ENCODE assay signal across 26 cellular contexts in genomic region chr3:27715863-27716262, GRCh38. TPM values are rescaled to one million over a fixed set of nuclear protein-coding genes. Genes with fewer than 3 reads are reported as not detected.
DNase-seq lines count a peak whose midpoint lies in the region; ATAC-seq, FAIRE-seq and TF ChIP-seq lines count a peak whose summit lies in the region.
"Had no signal": no experiment of that assay in that cellular context is flagged by ENCODE, and none has a peak within 500 bp of the region (broad histone marks: within the 10 kb centered on the region; RNA-seq: fewer than 3 reads in every experiment).

No MANE protein-coding gene starts in this region.

- ATAC-seq in A549 (no peak), GM18870 (IDR thresholded peaks at IDR 0.05; ENCODE audit: unreplicated experiment) (no peak), right lobe of liver (no peak), GM19023 (IDR thresholded peaks at IDR 0.05; ENCODE audit: unreplicated experiment) (no peak)
- no peak for ATAC-seq in activated CD8-positive, alpha-beta T cell treated with anti-CD3 and anti-CD28 coated beads for 36 hours
- ATAC-seq: gastrocnemius medialis, right cardiac atrium had no signal

- no peak overlapping the region for H3K9ac ChIP-seq in iPS-20b (ENCODE audit: low read depth, low read length)
- H3K9ac ChIP-seq: parathyroid adenoma had no signal

- 0 out of 3 replicates have a peak overlapping the region, but pooled peaks have one; percentile 63 for H3K4me2 ChIP-seq in A549

- TF ChIP-seq CTCF in A549 (IDR thresholded peaks at IDR 0.05) (no peak), right lobe of liver (IDR thresholded peaks at IDR 0.05) (no peak)
- TF ChIP-seq CTCF in activated CD8-positive, alpha-beta T cell treated with anti-CD3 and anti-CD28 coated beads for 36 hours (IDR thresholded peaks at IDR 0.05), result no peak

- POLR2A ChIA-PET in A549 (lab: Yijun Ruan, JAX), result no interaction called here
- POLR2A ChIA-PET in activated CD8-positive, alpha-beta T cell treated with anti-CD3 and anti-CD28 coated beads for 36 hours (lab: Charles Lee), result interaction anchor here (1.7 kb wide), 1 partner anchor 9 kb away, joined by 3 read pairs; no protein-coding TSS in a partner anchor

- peak overlapping the region; percentile 91 for H3K4me3 Mint-ChIP-seq in activated CD8-positive, alpha-beta T cell treated with anti-CD3 and anti-CD28 coated beads for 36 hours
- H3K4me3 Mint-ChIP-seq: T-helper 1 cell treated with Interleukin-12 subunit alpha and Interleukin-12 subunit beta and Interleukin-4 antibody, amounts not matched to agents 30 μg/mL and 1 μg/mL, for 36 hours had no signal

- peaks cover 24% of the 10 kb centered on the region for H3K4me1 Mint-ChIP-seq in activated CD8-positive, alpha-beta T cell treated with anti-CD3 and anti-CD28 coated beads for 36 hours (ENCODE audit: low read depth)

- no peak for FAIRE-seq in A549 (lab: Jason Lieb, UNC)
- FAIRE-seq: bronchial epithelial cell, islet of Langerhans had no signal

- no peak for TF ChIP-seq EP300 in A549 (IDR thresholded peaks at IDR 0.05)

- no peak for TF ChIP-seq POLR2A in A549 (IDR thresholded peaks at IDR 0.05; ENCODE audit: low read length)
- TF ChIP-seq POLR2A in right lobe of liver (IDR thresholded peaks at IDR 0.05), result no peak

- H3K27ac ChIP-seq in A549 (no peak overlapping the region; a peak in 1 of 6 replicates), iPS-20b (ENCODE audit: low read length) (no peak overlapping the region), right lobe of liver (no peak overlapping the region)
- H3K27ac ChIP-seq: C4-2B, coronary artery, esophagus muscularis mucosa, gastrocnemius medialis, parathyroid adenoma, tibial nerve had no signal

- intact Hi-C loops in activated CD8-positive, alpha-beta T cell treated with anti-CD3 and anti-CD28 coated beads for 36 hours (cut with micrococcal nuclease), result no loop called here
- intact Hi-C loops in right lobe of liver (cut with DNase I), result loop anchor here in 1 of 2 donors (10.0 kb wide), 1 partner anchor 609 kb away; no protein-coding TSS in a partner anchor

- TF ChIP-seq RAD21 in A549 (conservative IDR thresholded peaks at IDR 0.05 in 1 of 2, IDR thresholded peaks at IDR 0.05 in 1 of 2), result no peak

- in situ Hi-C loops in G401 (cut with HindIII; ENCODE audit: low sequenced_read_pairs), result no loop called here

- no peaks in the 10 kb centered on the region for H3K9me3 Mint-ChIP-seq in activated CD8-positive, alpha-beta T cell treated with anti-CD3 and anti-CD28 coated beads for 36 hours
- H3K9me3 Mint-ChIP-seq: T-helper 1 cell treated with Interleukin-12 subunit alpha and Interleukin-12 subunit beta and Interleukin-4 antibody, amounts not matched to agents 30 μg/mL and 1 μg/mL, for 36 hours had no signal

- CTCF ChIA-PET in A549 (lab: Yijun Ruan, JAX), result interaction anchor here (0.8 kb wide), 1 partner anchor 11 kb away, joined by 5 read pairs; no protein-coding TSS in a partner anchor
- CTCF ChIA-PET in activated CD8-positive, alpha-beta T cell treated with anti-CD3 and anti-CD28 coated beads for 36 hours (lab: Charles Lee), result interaction anchor here (0.7 to 8.4 kb wide), 6 partner anchors 9 to 623 kb away, joined by 3 to 72 read pairs (median 4); no protein-coding TSS in a partner anchor

- H3K27me3 Mint-ChIP-seq in activated CD8-positive, alpha-beta T cell treated with anti-CD3 and anti-CD28 coated beads for 36 hours, result peaks cover 25% of the 10 kb centered on the region

- DNase-seq in A549 (ENCODE audit: low read depth in 1 of 2, low spot score in 1 of 2) (no peak), G401 (ENCODE audit: low spot score) (peak; percentile 7), NCI-H748 treated with DMSO at 0.1 percent for 48 hours (lab: John Stamatoyannopoulos, UW) (no peak), right lobe of liver (no peak)
- no peak for DNase-seq in activated CD8-positive, alpha-beta T cell treated with anti-CD3 and anti-CD28 coated beads for 36 hours
- DNase-seq: activated CD4-positive, alpha-beta T cell treated with anti-CD3 and anti-CD28 coated beads for 4 hours; activated gamma-delta T cell treated with Interleukin-2 at 50 U/mL for 16 hours; amniotic stem cell; gastrocnemius medialis; hypothalamus; MV-4-11; NCI-H510A treated with DMSO at 0.1 percent for 48 hours had no signal

- H3K4me3 ChIP-seq in A549 (no peak overlapping the region), iPS-20b (ENCODE audit: low read length) (0 out of 2 replicates have a peak overlapping the region, but pooled peaks have one; percentile 7), right lobe of liver (no peak overlapping the region)
- H3K4me3 ChIP-seq: gastrocnemius medialis had no signal

- H3K36me3 ChIP-seq in iPS-20b (ENCODE audit: insufficient read depth, low read depth, low read length), result no peaks in the 10 kb centered on the region
- no peaks in the 10 kb centered on the region for H3K36me3 ChIP-seq in right lobe of liver
- H3K36me3 ChIP-seq: esophagus muscularis mucosa, gastrocnemius medialis, tibial nerve had no signal

- no peaks in the 10 kb centered on the region for H3K9me3 ChIP-seq in A549
- no peaks in the 10 kb centered on the region; the same call in 1 of the 2 replicates for H3K9me3 ChIP-seq in iPS-20b (ENCODE audit: insufficient read depth, low read depth, low read length)
- H3K9me3 ChIP-seq in right lobe of liver, result no peaks in the 10 kb centered on the region
- H3K9me3 ChIP-seq: esophagus muscularis mucosa, gastrocnemius medialis, tibial nerve had no signal

- peaks cover 14% of the 10 kb centered on the region; the same call in 2 of the 3 replicates for H3K4me1 ChIP-seq in A549
- H3K4me1 ChIP-seq in iPS-20b (ENCODE audit: insufficient read depth, low read length), result peaks cover 40% of the 10 kb centered on the region
- peaks cover 0 to 29% (median 1%) of the 10 kb centered on the region in 4 donors for H3K4me1 ChIP-seq in right lobe of liver

- 72% methylated on average over 4 of the region's 4 CpGs for WGBS in A549 (ENCODE audit: missing lambda C conversion rate)
- 57% methylated on average over 4 of the region's 4 CpGs for WGBS in right lobe of liver (ENCODE audit: insufficient coverage, low coverage, low lambda C conversion rate, missing lambda C conversion rate)

- peaks cover 5% of the 10 kb centered on the region for H3K36me3 Mint-ChIP-seq in activated CD8-positive, alpha-beta T cell treated with anti-CD3 and anti-CD28 coated beads for 36 hours (ENCODE audit: low read depth)

- H3K27me3 ChIP-seq in iPS-20b (ENCODE audit: insufficient read depth, low read length), result peaks cover 97% of the 10 kb centered on the region
- peaks cover 0 to 32% of the 10 kb centered on the region in 2 donors for H3K27me3 ChIP-seq in right lobe of liver

- H3K27ac Mint-ChIP-seq in activated CD8-positive, alpha-beta T cell treated with anti-CD3 and anti-CD28 coated beads for 36 hours, result peak overlapping the region; percentile 72
- H3K27ac Mint-ChIP-seq: T-helper 1 cell treated with Interleukin-12 subunit alpha and Interleukin-12 subunit beta and Interleukin-4 antibody, amounts not matched to agents 30 μg/mL and 1 μg/mL, for 36 hours had no signal

TF ChIP-seq in A549, 52 proteins besides CTCF, POLR2A, EP300 and RAD21:
- TF ChIP-seq JUN (IDR thresholded peaks at IDR 0.05) (no peak), CBX2 (IDR thresholded peaks at IDR 0.05; ENCODE audit: borderline replicate concordance, low read depth) (no peak), PBX3 (IDR thresholded peaks at IDR 0.05) (no peak), TFCP2L1 (CRISPR knock-in tag; IDR thresholded peaks at IDR 0.05) (no peak), FOSB (CRISPR knock-in tag; IDR thresholded peaks at IDR 0.05) (no peak), HOXA7 (CRISPR knock-in tag; IDR thresholded peaks at IDR 0.05) (no peak), HDAC2 (IDR thresholded peaks at IDR 0.05) (no peak), ESRRA (IDR thresholded peaks at IDR 0.05; ENCODE audit: borderline replicate concordance, low read length) (no peak), KDM5A (IDR thresholded peaks at IDR 0.05) (no peak), RNF2 (IDR thresholded peaks at IDR 0.05; ENCODE audit: borderline replicate concordance, low read depth) (no peak), EHMT2 (IDR thresholded peaks at IDR 0.05; ENCODE audit: low read depth) (no peak), MAZ (IDR thresholded peaks at IDR 0.05; ENCODE audit: borderline replicate concordance, low read depth, low read length) (no peak), EHF (CRISPR knock-in tag; IDR thresholded peaks at IDR 0.05) (no peak), SMC3 (IDR thresholded peaks at IDR 0.05) (no peak)
- TF ChIP-seq, protein P1, sequence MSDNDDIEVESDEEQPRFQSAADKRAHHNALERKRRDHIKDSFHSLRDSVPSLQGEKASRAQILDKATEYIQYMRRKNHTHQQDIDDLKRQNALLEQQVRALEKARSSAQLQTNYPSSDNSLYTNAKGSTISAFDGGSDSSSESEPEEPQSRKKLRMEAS (IDR thresholded peaks at IDR 0.05), result no peak

RNA-seq across cellular contexts. Expression of gene EOMES, which starts 6.3 kb away (rescaled TPM):
- 1.2 and 1.6 TPM in 2 replicates for polyA plus RNA-seq in A549 (2011; rRNA removed)
- 0.57 and 0.74 TPM in 2 replicates for polyA plus RNA-seq in A549 (2012; cell fraction: cytosol; rRNA removed)
- polyA plus RNA-seq in A549 (2012; cell fraction: nucleus; rRNA removed), result 0.72 and 0.87 TPM in 2 replicates
- polyA plus RNA-seq in A549 (2017; fragmentation: RNase III; extraction: RNeasy Plus Mini Kit Qiagen cat#74134 plus additional on column Dnase treatment), result 0.74 to 1.0 TPM (median 0.84 TPM) in 3 replicates
- 0.83 and 1.7 TPM in 2 replicates for polyA minus RNA-seq in A549 (2011; rRNA and poly(A)+ RNA removed)
- 0.20 and 0.25 TPM in 2 replicates for total RNA-seq in G401 (2014; rRNA removed; shearing (Covaris generic))
- total RNA-seq in activated CD8-positive, alpha-beta T cell treated with anti-CD3 and anti-CD28 coated beads for 36 hours, result 1 to 10 TPM; 4.2 to 4.4 TPM
- total RNA-seq in right lobe of liver, result 1 to 10 TPM in 1 of 6 experiments, under 1 TPM in 5; 0.11 to 1.0 (median 0.33) TPM
- total RNA-seq: bronchial epithelial cell, gastrocnemius medialis, RPMI7951 had no signal
- polyA plus RNA-seq: AG04450 had no signal
